In genomic region chr10:31620236-31621151, GRCh38 we compare ENCODE assay signal across 10 cellular contexts.
DNase-seq lines count a peak whose midpoint lies in the region; ATAC-seq and TF ChIP-seq lines count a peak whose summit lies in the region.
"Had no signal": no experiment of that assay in that cellular context is flagged by ENCODE, and none has a peak within 500 bp of the region (broad histone marks: within the 10 kb centered on the region; RNA-seq: fewer than 3 reads in every experiment).

No MANE protein-coding gene starts in this region.

- TF ChIP-seq CTCF in choroid plexus epithelial cell (conservative IDR thresholded peaks at IDR 0.05; ENCODE audit: low read depth, low read length) (peak; percentile 38), left lung (IDR thresholded peaks at IDR 0.05) (no peak), transverse colon (IDR thresholded peaks at IDR 0.05) (peak in 1 of 5 experiments; percentile 16)

- intact Hi-C loops in left lung (cut with DNase I) (no loop called here), transverse colon (cut with DNase I; ENCODE audit: low total_unique reads) (no loop called here)

- TF ChIP-seq EP300 in transverse colon (IDR thresholded peaks at IDR 0.05; ENCODE audit: low read depth): no peak

- H3K4me1 ChIP-seq in left lung (peaks cover 11 to 22% of the 10 kb centered on the region in 2 donors), transverse colon (peaks cover 5 to 29% (median 12%) of the 10 kb centered on the region in 4 donors)

- H3K36me3 ChIP-seq in left lung: no peaks in the 10 kb centered on the region
- H3K36me3 ChIP-seq in transverse colon: no peaks in the 10 kb centered on the region

- POLR2A ChIA-PET in HEK293T (lab: Yijun Ruan, JAX): no interaction called here

- CTCF ChIA-PET in HEK293T (lab: Yijun Ruan, JAX): interaction anchor here (1.1 kb wide), 1 partner anchor 149 kb away, joined by 3 read pairs; no protein-coding TSS in a partner anchor

- ATAC-seq in left lung: peak; percentile 45
- ATAC-seq: GM12878 had no signal

- H3K27ac ChIP-seq in left lung (peak overlapping the region in 1 of 2 donors; percentile 45), transverse colon (peak overlapping the region in 3 of 4 donors; percentile 10 to 48 (median 17))

- H3K4me3 ChIP-seq in choroid plexus epithelial cell (ENCODE audit: low read depth, low read length) (no peak overlapping the region), left lung (no peak overlapping the region), transverse colon (no peak overlapping the region)
- H3K4me3 ChIP-seq: GM12878, smooth muscle cell had no signal

- DNase-seq in HEK293T (ENCODE audit: extremely low spot score) (peak; percentile 18), choroid plexus epithelial cell (ENCODE audit: low read depth) (peak; percentile 68), left lung (peak; percentile 48 to 77), transverse colon (peak; percentile 25), NCI-H748 (lab: John Stamatoyannopoulos, UW; ENCODE audit: unreplicated experiment) (no peak), GM19240 (ENCODE audit: insufficient read length, low spot score) (no peak), MV-4-11 (lab: John Stamatoyannopoulos, UW) (no peak)
- no peak for DNase-seq in stimulated activated CD4-positive, alpha-beta T cell treated with anti-CD3 and anti-CD28 coated beads, Interleukin-4, amount 100 ng/mL, for 1 hour

- WGBS in transverse colon (ENCODE audit: low coverage in 1 of 2), 2 donors: 66% methylated on average over 14 of the region's 14 CpGs; no CpG with 5 or more reads in 1 of the 2 donors

- in situ Hi-C loops in transverse colon (cut with MboI; ENCODE audit: low pct_ligation_motif_present in 1 of 4, low pct_unique_long_range_greater_than_20kb in 1 of 4, low sequenced_read_pairs in 3 of 4): no loop called here

- peaks cover 0 to 7% of the 10 kb centered on the region in 2 donors for H3K9me3 ChIP-seq in left lung
- H3K9me3 ChIP-seq in transverse colon: peaks cover 0 to 5% of the 10 kb centered on the region in 2 donors

- TF ChIP-seq POLR2A in transverse colon (IDR thresholded peaks at IDR 0.05): no peak

- H3K27me3 ChIP-seq in left lung: no peaks in the 10 kb centered on the region
- H3K27me3 ChIP-seq in transverse colon: no peaks in the 10 kb centered on the region

TF ChIP-seq in HEK293T, 16 proteins besides CTCF, POLR2A, EP300 and RAD21:
- TF ChIP-seq SUZ12 (IDR thresholded peaks at IDR 0.05) (no peak), L3MBTL2 (conservative IDR thresholded peaks at IDR 0.05) (no peak), FOXK2 (IDR thresholded peaks at IDR 0.05) (no peak), CTBP1 (IDR thresholded peaks at IDR 0.05; ENCODE audit: borderline replicate concordance) (no peak), ARNT (IDR thresholded peaks at IDR 0.05) (no peak)

Comparison
In these comparisons a context has a peak if more than half of its experiments do, and no peak if none do; other contexts are left out.
1. DNase-seq: peak in HEK293T (single experiment), choroid plexus epithelial cell (single experiment), left lung (2 of 2) and transverse colon (single experiment); none in NCI-H748 (single experiment), stimulated activated CD4-positive, alpha-beta T cell treated with anti-CD3 and anti-CD28 coated beads, Interleukin-4, amount 100 ng/mL, for 1 hour (single experiment), GM19240 (single experiment) and MV-4-11 (single experiment).